12 cellular contexts compared by ENCODE assay signal in the genomic region with DNA sequence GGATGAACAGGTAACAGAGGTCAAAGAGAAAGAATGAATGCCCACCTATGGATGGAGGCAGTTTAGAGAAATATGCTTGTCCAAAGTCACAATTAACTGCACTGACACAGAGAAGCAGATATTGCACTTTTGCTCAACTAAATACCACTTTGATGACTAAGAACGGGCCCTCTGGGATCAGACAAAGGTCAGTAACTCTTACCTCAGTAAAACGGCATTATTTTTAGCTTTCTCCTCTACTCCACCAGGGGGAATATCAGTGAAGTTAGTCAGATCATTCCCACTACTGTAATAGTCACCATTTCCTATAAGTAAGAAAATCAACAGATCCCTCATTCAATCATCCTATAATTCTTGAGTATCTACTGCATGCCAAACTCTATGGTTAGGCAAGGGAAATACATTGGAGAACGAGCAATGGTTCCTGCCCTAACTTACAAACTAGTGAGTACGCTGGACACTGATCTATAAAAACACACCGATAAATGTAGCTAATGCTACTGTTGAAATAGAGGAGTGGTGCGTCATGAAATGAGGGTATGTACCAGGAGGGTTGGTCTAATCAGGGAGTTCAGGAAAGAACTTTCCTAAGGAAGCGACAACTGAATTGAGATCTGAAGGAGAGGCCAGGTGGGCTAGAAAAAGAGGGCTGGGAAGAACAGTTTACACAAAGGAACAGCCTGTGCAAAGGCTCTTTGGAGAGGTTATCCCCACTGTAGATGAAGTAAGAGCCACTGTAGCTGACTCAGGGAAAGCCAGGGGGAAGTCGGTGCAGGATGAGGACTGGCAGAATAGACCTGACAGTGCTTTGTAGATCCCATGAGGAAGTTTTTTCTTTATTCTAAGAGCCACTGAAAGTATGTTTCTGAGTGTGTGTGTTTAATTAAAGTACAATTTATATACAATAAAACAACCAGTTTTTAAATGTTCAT. TPM values are rescaled to one million over a fixed set of nuclear protein-coding genes. Genes with fewer than 3 reads are reported as not detected.
DNase-seq lines count a peak whose midpoint lies in the region; TF ChIP-seq lines count a peak whose summit lies in the region.
"Had no signal": no experiment of that assay in that cellular context is flagged by ENCODE, and none has a peak within 500 bp of the region (broad histone marks: within the 10 kb centered on the region; RNA-seq: fewer than 3 reads in every experiment).

No MANE protein-coding gene starts in this region.

- H3K36me3 ChIP-seq in mesodermal cell (ENCODE audit: control insufficient read depth, insufficient read depth, low read length) = peaks cover 77% of the 10 kb centered on the region

- DNase-seq in AG09309 (ENCODE audit: low read depth) (peak; percentile 72), M059J (ENCODE audit: low read depth) (peak; percentile 95), choroid plexus epithelial cell (ENCODE audit: low read depth) (peak; percentile 95), T-helper 9 cell (no peak), GDM1 (lab: John Stamatoyannopoulos, UW) (no peak), NCI-H146 treated with DMSO at 0.1 percent for 48 hours (lab: John Stamatoyannopoulos, UW; ENCODE audit: unreplicated experiment) (no peak), NOMO-1 treated with dmso at 0.1 percent for 144 hours (lab: John Stamatoyannopoulos, UW; ENCODE audit: unreplicated experiment) (no peak)
- DNase-seq: activated B cell treated with CpG ODN at 0.5 μM for 24 hours; effector CD8-positive, alpha-beta T cell; NCI-H1436 had no signal

- no peak overlapping the region for H3K4me3 ChIP-seq in AG09309 (ENCODE audit: control insufficient read depth, low read depth, low read length)
- no peak overlapping the region for H3K4me3 ChIP-seq in choroid plexus epithelial cell (ENCODE audit: low read depth, low read length)
- no peak overlapping the region for H3K4me3 ChIP-seq in mesodermal cell (ENCODE audit: extremely low read depth, insufficient read depth, low read length, poor library complexity, severe bottlenecking)

- no peaks in the 10 kb centered on the region for H3K9me3 ChIP-seq in mesodermal cell (ENCODE audit: control insufficient read depth, low read length)

- TF ChIP-seq CTCF in AG09309 (IDR thresholded peaks at IDR 0.05; ENCODE audit: control insufficient read depth, insufficient read depth, low read depth, low read length, missing control alignments) = peak; percentile 45
- TF ChIP-seq CTCF in choroid plexus epithelial cell (conservative IDR thresholded peaks at IDR 0.05; ENCODE audit: low read depth, low read length) = peak; percentile 58

- WGBS in mesodermal cell (ENCODE audit: insufficient coverage in 2 of 2), 2 experiments = 90 to 100% methylated on average over 4 to 8 of the region's 8 CpGs

- peak overlapping the region; percentile 63 for H3K27ac ChIP-seq in mesodermal cell (ENCODE audit: low read depth, low read length, severe bottlenecking)

- H3K4me1 ChIP-seq in mesodermal cell (ENCODE audit: control insufficient read depth, insufficient read depth, low read length, poor library complexity, severe bottlenecking) = peaks cover 15% of the 10 kb centered on the region

RNA-seq across cellular contexts. Expression of gene ECI2, which starts 9.2 kb away (rescaled TPM):
- total RNA-seq in M059J (2014; rRNA removed; shearing (Covaris generic)) = 137 and 178 TPM in 2 replicates
- polyA plus RNA-seq in mesodermal cell (2013, experiment 1 of 2) = 70.9 TPM
- polyA plus RNA-seq in mesodermal cell (2013, experiment 2 of 2) = 81.0 TPM

RNA-seq across cellular contexts. Expression of gene FAM217A, which starts 47.3 kb away (rescaled TPM):
- total RNA-seq in M059J (2014; rRNA removed; shearing (Covaris generic)) = not detected in 2 replicates
- polyA plus RNA-seq in mesodermal cell (2013, experiment 1 of 2) = not detected
- not detected for polyA plus RNA-seq in mesodermal cell (2013, experiment 2 of 2)
- total RNA-seq: activated B cell treated with CpG ODN at 0.5 μM for 24 hours, skeletal muscle tissue had no signal

Comparison
In these comparisons a context has a peak if more than half of its experiments do, and no peak if none do; other contexts are left out.
1. DNase-seq: peak in AG09309 (single experiment), M059J (single experiment) and choroid plexus epithelial cell (single experiment); none in T-helper 9 cell (single experiment), GDM1 (single experiment), NCI-H146 treated with DMSO at 0.1 percent for 48 hours (single experiment) and NOMO-1 treated with dmso at 0.1 percent for 144 hours (single experiment).